In genomic region chr10:131445623-131446022, GRCh38 we compare ENCODE assay signal across 29 cellular contexts.
"Had no signal": no experiment of that assay in that cellular context is flagged by ENCODE, and none has a peak within 500 bp of the region (broad histone marks: within the 10 kb centered on the region; RNA-seq: fewer than 3 reads in every experiment).

No MANE protein-coding gene starts in this region.

- H3K27ac Mint-ChIP-seq: activated CD4-positive, alpha-beta memory T cell treated with anti-CD3 and anti-CD28 coated beads for 36 hours; activated CD4-positive, alpha-beta T cell treated with anti-CD3 and anti-CD28 coated beads for 36 hours; activated CD4-positive, alpha-beta T cell treated with anti-CD3 and anti-CD28 coated beads, Interleukin-2, amount 10 ng/mL, durations not matched to agents 24 days and 14 days; activated CD8-positive, alpha-beta T cell treated with anti-CD3 and anti-CD28 coated beads, Interleukin-2, amount 10 ng/mL, durations not matched to agents 7 days and 5 days; activated naive CD4-positive, alpha-beta T cell treated with anti-CD3 and anti-CD28 coated beads, Interleukin-2, amount 10 ng/mL, durations not matched to agents 7 days and 5 days; activated naive CD4-positive, alpha-beta T cell treated with anti-CD3 and anti-CD28 coated beads, Interleukin-2, amount 50 U/mL, for 72 hours; activated naive CD8-positive, alpha-beta T cell treated with anti-CD3 and anti-CD28 coated beads, Interleukin-2, amount 10 ng/mL, durations not matched to agents 7 days and 5 days; activated T-helper 17 cell treated with anti-CD3 and anti-CD28 coated beads, Interleukin-2, amount 50 U/mL, for 72 hours had no signal

- H3K4me3 Mint-ChIP-seq: activated CD4-positive, alpha-beta memory T cell treated with anti-CD3 and anti-CD28 coated beads for 36 hours; activated CD4-positive, alpha-beta T cell treated with anti-CD3 and anti-CD28 coated beads for 36 hours; activated CD4-positive, alpha-beta T cell treated with anti-CD3 and anti-CD28 coated beads, Interleukin-2, amount 10 ng/mL, durations not matched to agents 24 days and 14 days; activated CD8-positive, alpha-beta T cell treated with anti-CD3 and anti-CD28 coated beads, Interleukin-2, amount 10 ng/mL, durations not matched to agents 7 days and 5 days; activated naive CD4-positive, alpha-beta T cell treated with anti-CD3 and anti-CD28 coated beads, Interleukin-2, amount 10 ng/mL, durations not matched to agents 7 days and 5 days; activated naive CD8-positive, alpha-beta T cell treated with anti-CD3 and anti-CD28 coated beads, Interleukin-2, amount 10 ng/mL, durations not matched to agents 7 days and 5 days; activated T-cell treated with anti-CD3 and anti-CD28 coated beads, Interleukin-2, amount 50 U/mL, for 4 hours; activated T-helper 17 cell treated with anti-CD3 and anti-CD28 coated beads, Interleukin-2, amount 50 U/mL, for 72 hours had no signal

- ATAC-seq: activated CD4-positive, alpha-beta T cell treated with anti-CD3 and anti-CD28 coated beads for 36 hours; activated CD8-positive, alpha-beta T cell treated with anti-CD3 and anti-CD28 coated beads, Interleukin-2, amount 10 ng/mL, durations not matched to agents 7 days and 5 days; activated naive CD4-positive, alpha-beta T cell treated with anti-CD3 and anti-CD28 coated beads, Interleukin-2, amount 50 U/mL, for 72 hours; activated T-cell treated with anti-CD3 and anti-CD28 coated beads, Interleukin-2, amount 50 U/mL, for 4 hours; activated T-helper 17 cell treated with anti-CD3 and anti-CD28 coated beads, Interleukin-2, amount 50 U/mL, for 72 hours; foreskin keratinocyte; gastrocnemius medialis; heart left ventricle had no signal

- H3K9me3 ChIP-seq: ascending aorta, breast epithelium, colonic mucosa, esophagus muscularis mucosa, gastrocnemius medialis, heart left ventricle had no signal

- H3K27me3 Mint-ChIP-seq: activated CD4-positive, alpha-beta T cell treated with anti-CD3 and anti-CD28 coated beads, Interleukin-2, amount 10 ng/mL, durations not matched to agents 24 days and 14 days; activated naive CD4-positive, alpha-beta T cell treated with anti-CD3 and anti-CD28 coated beads, Interleukin-2, amount 10 ng/mL, durations not matched to agents 7 days and 5 days had no signal

- DNase-seq: activated CD4-positive, alpha-beta memory T cell treated with anti-CD3 and anti-CD28 coated beads for 36 hours; activated CD4-positive, alpha-beta T cell treated with anti-CD3 and anti-CD28 coated beads for 36 hours; activated CD4-positive, alpha-beta T cell treated with anti-CD3 and anti-CD28 coated beads, Interleukin-2, amount 10 ng/mL, durations not matched to agents 24 days and 14 days; activated CD4-positive, CD25-positive, alpha-beta regulatory T cell; activated CD4-positive, CD25-positive, alpha-beta regulatory T cell treated with anti-CD3 and anti-CD28 coated beads, Interleukin-2, amount 50 U/mL, for 72 hours; activated CD8-positive, alpha-beta T cell treated with anti-CD3 and anti-CD28 coated beads, Interleukin-2, amount 10 ng/mL, durations not matched to agents 7 days and 5 days; activated gamma-delta T cell; activated naive CD4-positive, alpha-beta T cell; activated naive CD4-positive, alpha-beta T cell treated with anti-CD3 and anti-CD28 coated beads, Interleukin-2, amount 10 ng/mL, durations not matched to agents 7 days and 5 days; activated naive CD8-positive, alpha-beta T cell treated with anti-CD3 and anti-CD28 coated beads, Interleukin-2, amount 10 ng/mL, durations not matched to agents 7 days and 5 days; activated T-cell treated with anti-CD3 and anti-CD28 coated beads, Interleukin-2, amount 50 U/mL, for 4 hours; central memory CD4-positive, alpha-beta T cell; cerebellar nuclear complex; colonic mucosa; dermis blood vessel endothelial cell; effector CD8-positive, alpha-beta T cell; erythroblast; foreskin keratinocyte; gastrocnemius medialis; glutamatergic neuron; heart left ventricle; T-helper 2 cell had no signal

- H3K4me1 Mint-ChIP-seq: activated CD4-positive, alpha-beta T cell treated with anti-CD3 and anti-CD28 coated beads for 36 hours; activated CD4-positive, alpha-beta T cell treated with anti-CD3 and anti-CD28 coated beads, Interleukin-2, amount 10 ng/mL, durations not matched to agents 24 days and 14 days; activated naive CD4-positive, alpha-beta T cell treated with anti-CD3 and anti-CD28 coated beads, Interleukin-2, amount 10 ng/mL, durations not matched to agents 7 days and 5 days; activated naive CD8-positive, alpha-beta T cell treated with anti-CD3 and anti-CD28 coated beads, Interleukin-2, amount 10 ng/mL, durations not matched to agents 7 days and 5 days; activated T-helper 17 cell treated with anti-CD3 and anti-CD28 coated beads, Interleukin-2, amount 50 U/mL, for 72 hours had no signal

- H3K36me3 Mint-ChIP-seq: activated CD4-positive, alpha-beta memory T cell treated with anti-CD3 and anti-CD28 coated beads for 36 hours; activated naive CD4-positive, alpha-beta T cell treated with anti-CD3 and anti-CD28 coated beads, Interleukin-2, amount 10 ng/mL, durations not matched to agents 7 days and 5 days; activated naive CD4-positive, alpha-beta T cell treated with anti-CD3 and anti-CD28 coated beads, Interleukin-2, amount 50 U/mL, for 72 hours; activated naive CD8-positive, alpha-beta T cell treated with anti-CD3 and anti-CD28 coated beads, Interleukin-2, amount 10 ng/mL, durations not matched to agents 7 days and 5 days; brain had no signal

- H3K36me3 ChIP-seq: ascending aorta, breast epithelium, cardiac muscle cell, colonic mucosa, esophagus muscularis mucosa, gastrocnemius medialis, heart left ventricle had no signal

- H3K27me3 ChIP-seq: ascending aorta, colonic mucosa, foreskin keratinocyte had no signal

- H3K27ac ChIP-seq: ascending aorta, breast epithelium, cardiac muscle cell, colonic mucosa, esophagus muscularis mucosa, foreskin keratinocyte, gastrocnemius medialis, heart left ventricle had no signal

- H3K9me3 Mint-ChIP-seq: activated CD4-positive, alpha-beta memory T cell treated with anti-CD3 and anti-CD28 coated beads for 36 hours; activated CD4-positive, alpha-beta T cell treated with anti-CD3 and anti-CD28 coated beads, Interleukin-2, amount 10 ng/mL, durations not matched to agents 24 days and 14 days; activated naive CD4-positive, alpha-beta T cell treated with anti-CD3 and anti-CD28 coated beads, Interleukin-2, amount 10 ng/mL, durations not matched to agents 7 days and 5 days; activated naive CD4-positive, alpha-beta T cell treated with anti-CD3 and anti-CD28 coated beads, Interleukin-2, amount 50 U/mL, for 72 hours; activated naive CD8-positive, alpha-beta T cell treated with anti-CD3 and anti-CD28 coated beads, Interleukin-2, amount 10 ng/mL, durations not matched to agents 7 days and 5 days; activated T-cell treated with anti-CD3 and anti-CD28 coated beads, Interleukin-2, amount 50 U/mL, for 4 hours; activated T-helper 17 cell treated with anti-CD3 and anti-CD28 coated beads, Interleukin-2, amount 50 U/mL, for 72 hours had no signal

- H3K4me1 ChIP-seq: ascending aorta, breast epithelium, colonic mucosa, esophagus muscularis mucosa, foreskin keratinocyte, gastrocnemius medialis, heart left ventricle had no signal

- H3K4me3 ChIP-seq: ascending aorta, breast epithelium, cardiac muscle cell, colonic mucosa, esophagus muscularis mucosa, gastrocnemius medialis, heart left ventricle had no signal
